In the genomic region with DNA sequence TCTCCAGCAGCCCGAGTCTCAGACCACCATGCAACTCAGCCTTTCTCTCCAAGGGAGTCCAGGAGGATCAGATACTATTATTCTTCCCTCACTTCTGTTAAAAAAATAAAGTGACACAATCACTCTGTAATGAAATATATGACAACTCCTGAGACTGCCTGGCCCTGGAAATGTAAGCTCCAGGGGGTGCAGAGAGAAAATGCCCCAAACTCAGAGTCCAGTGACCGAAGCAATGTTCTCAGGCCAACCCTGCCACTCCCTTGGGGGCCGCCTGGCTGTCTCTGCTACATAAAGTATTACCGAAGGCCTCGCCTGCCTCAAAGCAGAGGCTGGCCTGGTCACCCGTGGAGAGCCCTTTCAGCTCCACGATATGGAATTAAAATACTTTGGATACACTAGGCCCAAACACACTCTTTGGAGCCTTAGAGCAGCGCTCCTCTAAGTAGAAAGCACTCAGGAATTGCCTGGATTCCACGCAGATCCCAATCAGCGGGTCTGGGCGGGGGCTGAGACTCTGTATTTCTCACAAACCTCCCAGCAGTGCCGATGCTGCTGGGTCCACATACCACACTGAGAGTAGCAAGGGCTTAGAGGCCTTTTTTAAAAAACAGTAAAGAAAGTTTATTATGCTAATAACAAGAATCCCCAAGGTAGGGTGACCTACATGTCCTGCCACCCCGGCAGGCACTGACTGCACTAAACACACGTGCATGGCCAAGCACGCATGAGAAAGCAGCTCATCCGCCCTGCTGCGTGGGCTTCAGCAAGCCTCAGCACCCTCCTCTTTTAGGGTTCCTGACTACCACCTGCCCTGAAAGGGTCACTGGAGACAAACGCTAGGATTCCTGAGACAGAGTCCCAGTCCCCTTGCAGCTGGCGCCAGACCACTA, we compare ENCODE assay signal across 2 cellular contexts.
TF ChIP-seq lines count a peak whose summit lies in the region.

No MANE protein-coding gene starts in this region.

TF ChIP-seq in SK-N-SH, 30 proteins besides CTCF, POLR2A, EP300 and RAD21 (continued from another document):
- TF ChIP-seq MXI1 (IDR thresholded peaks at IDR 0.05; ENCODE audit: low read depth, low read length) (no peak), GATA2 (CRISPR knock-in tag; IDR thresholded peaks at IDR 0.05) (no peak), TAF1 (IDR thresholded peaks at IDR 0.05; ENCODE audit: borderline replicate concordance, low read depth, low read length) (no peak), FOXJ3 (CRISPR knock-in tag; IDR thresholded peaks at IDR 0.05) (no peak), FOSL2 (IDR thresholded peaks at IDR 0.05; ENCODE audit: borderline replicate concordance, low read depth) (no peak), REST (IDR thresholded peaks at IDR 0.05; ENCODE audit: low read depth, low read length) (no peak), RFX5 (IDR thresholded peaks at IDR 0.05; ENCODE audit: low read length) (no peak)
- TF ChIP-seq, protein P1, sequence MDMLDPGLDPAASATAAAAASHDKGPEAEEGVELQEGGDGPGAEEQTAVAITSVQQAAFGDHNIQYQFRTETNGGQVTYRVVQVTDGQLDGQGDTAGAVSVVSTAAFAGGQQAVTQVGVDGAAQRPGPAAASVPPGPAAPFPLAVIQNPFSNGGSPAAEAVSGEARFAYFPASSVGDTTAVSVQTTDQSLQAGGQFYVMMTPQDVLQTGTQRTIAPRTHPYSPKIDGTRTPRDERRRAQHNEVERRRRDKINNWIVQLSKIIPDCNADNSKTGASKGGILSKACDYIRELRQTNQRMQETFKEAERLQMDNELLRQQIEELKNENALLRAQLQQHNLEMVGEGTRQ (IDR thresholded peaks at IDR 0.05; ENCODE audit: borderline replicate concordance, low read depth, low read length): no peak
- TF ChIP-seq, protein P2, sequence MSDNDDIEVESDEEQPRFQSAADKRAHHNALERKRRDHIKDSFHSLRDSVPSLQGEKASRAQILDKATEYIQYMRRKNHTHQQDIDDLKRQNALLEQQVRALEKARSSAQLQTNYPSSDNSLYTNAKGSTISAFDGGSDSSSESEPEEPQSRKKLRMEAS (IDR thresholded peaks at IDR 0.05; ENCODE audit: low read depth): no peak
- TF ChIP-seq, protein P3, sequence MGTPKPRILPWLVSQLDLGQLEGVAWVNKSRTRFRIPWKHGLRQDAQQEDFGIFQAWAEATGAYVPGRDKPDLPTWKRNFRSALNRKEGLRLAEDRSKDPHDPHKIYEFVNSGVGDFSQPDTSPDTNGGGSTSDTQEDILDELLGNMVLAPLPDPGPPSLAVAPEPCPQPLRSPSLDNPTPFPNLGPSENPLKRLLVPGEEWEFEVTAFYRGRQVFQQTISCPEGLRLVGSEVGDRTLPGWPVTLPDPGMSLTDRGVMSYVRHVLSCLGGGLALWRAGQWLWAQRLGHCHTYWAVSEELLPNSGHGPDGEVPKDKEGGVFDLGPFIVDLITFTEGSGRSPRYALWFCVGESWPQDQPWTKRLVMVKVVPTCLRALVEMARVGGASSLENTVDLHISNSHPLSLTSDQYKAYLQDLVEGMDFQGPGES (IDR thresholded peaks at IDR 0.05; ENCODE audit: low read depth, low read length): no peak

TF ChIP-seq in SK-N-SH treated with all-trans-retinoic acid at 6 μM for 48 hours, 23 proteins besides CTCF, POLR2A, EP300 and RAD21:
- TF ChIP-seq PATZ1 (CRISPR knock-in tag; IDR thresholded peaks at IDR 0.05; ENCODE audit: borderline replicate concordance) (no peak), CSDC2 (CRISPR knock-in tag; IDR thresholded peaks at IDR 0.05) (no peak), GLIS3 (CRISPR knock-in tag; IDR thresholded peaks at IDR 0.05) (no peak), ZNF8 (CRISPR knock-in tag; IDR thresholded peaks at IDR 0.05) (no peak), ZNF70 (CRISPR knock-in tag; IDR thresholded peaks at IDR 0.05) (no peak), SNAI2 (CRISPR knock-in tag; IDR thresholded peaks at IDR 0.05) (no peak), ARNTL (CRISPR knock-in tag; IDR thresholded peaks at IDR 0.05; ENCODE audit: borderline replicate concordance, low read depth) (no peak), ZFP3 (CRISPR knock-in tag; IDR thresholded peaks at IDR 0.05) (no peak), BACH2 (CRISPR knock-in tag; IDR thresholded peaks at IDR 0.05; ENCODE audit: borderline replicate concordance) (no peak), RARB (CRISPR knock-in tag; IDR thresholded peaks at IDR 0.05) (no peak), TOX (CRISPR knock-in tag; IDR thresholded peaks at IDR 0.05; ENCODE audit: borderline replicate concordance) (no peak), ISL1 (CRISPR knock-in tag; IDR thresholded peaks at IDR 0.05) (no peak), ZC3H10 (CRISPR knock-in tag; IDR thresholded peaks at IDR 0.05) (no peak), PPARA (CRISPR knock-in tag; IDR thresholded peaks at IDR 0.05; ENCODE audit: borderline replicate concordance) (no peak), ESRRG (CRISPR knock-in tag; IDR thresholded peaks at IDR 0.05) (no peak)
- TF ChIP-seq, protein P4, sequence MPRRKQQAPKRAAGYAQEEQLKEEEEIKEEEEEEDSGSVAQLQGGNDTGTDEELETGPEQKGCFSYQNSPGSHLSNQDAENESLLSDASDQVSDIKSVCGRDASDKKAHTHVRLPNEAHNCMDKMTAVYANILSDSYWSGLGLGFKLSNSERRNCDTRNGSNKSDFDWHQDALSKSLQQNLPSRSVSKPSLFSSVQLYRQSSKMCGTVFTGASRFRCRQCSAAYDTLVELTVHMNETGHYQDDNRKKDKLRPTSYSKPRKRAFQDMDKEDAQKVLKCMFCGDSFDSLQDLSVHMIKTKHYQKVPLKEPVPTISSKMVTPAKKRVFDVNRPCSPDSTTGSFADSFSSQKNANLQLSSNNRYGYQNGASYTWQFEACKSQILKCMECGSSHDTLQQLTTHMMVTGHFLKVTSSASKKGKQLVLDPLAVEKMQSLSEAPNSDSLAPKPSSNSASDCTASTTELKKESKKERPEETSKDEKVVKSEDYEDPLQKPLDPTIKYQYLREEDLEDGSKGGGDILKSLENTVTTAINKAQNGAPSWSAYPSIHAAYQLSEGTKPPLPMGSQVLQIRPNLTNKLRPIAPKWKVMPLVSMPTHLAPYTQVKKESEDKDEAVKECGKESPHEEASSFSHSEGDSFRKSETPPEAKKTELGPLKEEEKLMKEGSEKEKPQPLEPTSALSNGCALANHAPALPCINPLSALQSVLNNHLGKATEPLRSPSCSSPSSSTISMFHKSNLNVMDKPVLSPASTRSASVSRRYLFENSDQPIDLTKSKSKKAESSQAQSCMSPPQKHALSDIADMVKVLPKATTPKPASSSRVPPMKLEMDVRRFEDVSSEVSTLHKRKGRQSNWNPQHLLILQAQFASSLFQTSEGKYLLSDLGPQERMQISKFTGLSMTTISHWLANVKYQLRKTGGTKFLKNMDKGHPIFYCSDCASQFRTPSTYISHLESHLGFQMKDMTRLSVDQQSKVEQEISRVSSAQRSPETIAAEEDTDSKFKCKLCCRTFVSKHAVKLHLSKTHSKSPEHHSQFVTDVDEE (CRISPR knock-in tag; IDR thresholded peaks at IDR 0.05): no peak
- TF ChIP-seq, protein P5, sequence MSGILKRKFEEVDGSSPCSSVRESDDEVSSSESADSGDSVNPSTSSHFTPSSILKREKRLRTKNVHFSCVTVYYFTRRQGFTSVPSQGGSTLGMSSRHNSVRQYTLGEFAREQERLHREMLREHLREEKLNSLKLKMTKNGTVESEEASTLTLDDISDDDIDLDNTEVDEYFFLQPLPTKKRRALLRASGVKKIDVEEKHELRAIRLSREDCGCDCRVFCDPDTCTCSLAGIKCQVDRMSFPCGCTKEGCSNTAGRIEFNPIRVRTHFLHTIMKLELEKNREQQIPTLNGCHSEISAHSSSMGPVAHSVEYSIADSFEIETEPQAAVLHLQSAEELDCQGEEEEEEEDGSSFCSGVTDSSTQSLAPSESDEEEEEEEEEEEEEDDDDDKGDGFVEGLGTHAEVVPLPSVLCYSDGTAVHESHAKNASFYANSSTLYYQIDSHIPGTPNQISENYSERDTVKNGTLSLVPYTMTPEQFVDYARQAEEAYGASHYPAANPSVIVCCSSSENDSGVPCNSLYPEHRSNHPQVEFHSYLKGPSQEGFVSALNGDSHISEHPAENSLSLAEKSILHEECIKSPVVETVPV (CRISPR knock-in tag; IDR thresholded peaks at IDR 0.05): no peak
